ENCODE assay signal across 8 cellular contexts in the genomic region with DNA sequence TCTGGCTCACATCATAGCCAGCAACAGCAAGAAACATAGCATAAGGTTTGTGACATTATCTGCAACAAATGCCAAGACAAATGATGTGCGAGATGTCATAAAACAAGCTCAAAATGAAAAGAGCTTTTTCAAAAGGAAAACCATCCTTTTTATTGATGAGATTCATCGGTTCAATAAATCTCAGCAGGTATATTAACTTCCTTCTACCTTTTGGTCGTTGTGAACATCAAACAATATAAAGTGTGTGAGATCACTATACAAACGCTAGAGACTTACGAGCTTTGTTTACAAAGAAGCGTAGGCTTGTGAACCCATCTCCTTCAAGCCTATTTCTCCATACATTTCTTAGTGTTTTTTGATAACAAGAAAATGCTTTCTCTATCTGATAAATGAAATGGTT. TPM values are rescaled to one million over a fixed set of nuclear protein-coding genes. Genes with fewer than 3 reads are reported as not detected.
DNase-seq lines count a peak whose midpoint lies in the region; ATAC-seq, FAIRE-seq and TF ChIP-seq lines count a peak whose summit lies in the region.

No MANE protein-coding gene starts in this region.

- ATAC-seq in A549 (no peak), omental fat pad (ENCODE audit: low FRiP score) (no peak), HG03039 (IDR thresholded peaks at IDR 0.05; ENCODE audit: unreplicated experiment) (no peak)
- ATAC-seq in activated CD8-positive, alpha-beta T cell treated with anti-CD3 and anti-CD28 coated beads for 36 hours, result no peak

- no peaks in the 10 kb centered on the region for H3K9me3 ChIP-seq in A549
- H3K9me3 ChIP-seq in DOHH2 (ENCODE audit: control insufficient read depth, insufficient read depth, low read length), result no peaks in the 10 kb centered on the region
- no peaks in the 10 kb centered on the region for H3K9me3 ChIP-seq in keratinocyte (ENCODE audit: control insufficient read depth, low read depth, low read length)

- TF ChIP-seq POLR2A in A549 (IDR thresholded peaks at IDR 0.05; ENCODE audit: low read length), result no peak

- H3K27ac ChIP-seq in A549, result no peak overlapping the region
- H3K27ac ChIP-seq in DOHH2 (ENCODE audit: low read depth, low read length), result no peak overlapping the region
- no peak overlapping the region for H3K27ac ChIP-seq in keratinocyte (ENCODE audit: control insufficient read depth, insufficient read depth, low read length)

- H3K4me1 ChIP-seq in A549 (peaks cover 29% of the 10 kb centered on the region; the same call in 2 of the 3 replicates), DOHH2 (ENCODE audit: control insufficient read depth, low read length) (peaks cover 34% of the 10 kb centered on the region), keratinocyte (ENCODE audit: control insufficient read depth, extremely low read depth, insufficient read depth, low read length) (peaks cover 22% of the 10 kb centered on the region)

- TF ChIP-seq CTCF in A549 (IDR thresholded peaks at IDR 0.05) (no peak), DOHH2 (IDR thresholded peaks at IDR 0.05; ENCODE audit: low read depth, low read length, poor library complexity, severe bottlenecking) (no peak), keratinocyte (optimal IDR thresholded peaks at IDR 0.05 in 1 of 3, IDR thresholded peaks at IDR 0.05 in 1 of 3, conservative IDR thresholded peaks at IDR 0.05 in 1 of 3; ENCODE audit: extremely low read depth in 1 of 3, insufficient read depth in 2 of 3, low read length in 3 of 3) (no peak), omental fat pad (IDR thresholded peaks at IDR 0.05) (no peak)
- no peak for TF ChIP-seq CTCF in activated CD8-positive, alpha-beta T cell treated with anti-CD3 and anti-CD28 coated beads for 36 hours (IDR thresholded peaks at IDR 0.05)

- CTCF ChIA-PET in A549 (lab: Yijun Ruan, JAX), result interaction anchor here (0.7 to 4.5 kb wide), 6 partner anchors 9 to 183 kb away, joined by 3 to 24 read pairs (median 4); partner anchors contain the start of gene MYLK4
- CTCF ChIA-PET in activated CD8-positive, alpha-beta T cell treated with anti-CD3 and anti-CD28 coated beads for 36 hours (lab: Charles Lee), result interaction anchor here (0.7 to 6.3 kb wide), 12 partner anchors 11 to 1172 kb away, joined by 3 to 32 read pairs (median 6); partner anchors contain the start of gene MYLK4

- peaks cover 6% of the 10 kb centered on the region; the same call in 1 of the 2 replicates for H3F3A ChIP-seq in DOHH2 (ENCODE audit: control insufficient read depth, insufficient read depth)

- peaks cover 83% of the 10 kb centered on the region for H3K79me2 ChIP-seq in DOHH2 (ENCODE audit: control insufficient read depth, low read length)
- peaks cover 80% of the 10 kb centered on the region for H3K79me2 ChIP-seq in keratinocyte (ENCODE audit: control insufficient read depth, insufficient read depth, low read length)

- H3K27me3 ChIP-seq in DOHH2 (ENCODE audit: control insufficient read depth, low read length) (no peaks in the 10 kb centered on the region), keratinocyte (ENCODE audit: control insufficient read depth, extremely low read depth, insufficient read depth, low read length) (no peaks in the 10 kb centered on the region)

- POLR2A ChIA-PET in A549 (lab: Yijun Ruan, JAX), result no interaction called here
- POLR2A ChIA-PET in activated CD8-positive, alpha-beta T cell treated with anti-CD3 and anti-CD28 coated beads for 36 hours (lab: Charles Lee), result interaction anchor here (1.3 to 4.7 kb wide), 4 partner anchors 11 to 72 kb away, joined by 3 to 21 read pairs (median 6); partner anchors contain the start of gene SERPINB1

- H2AFZ ChIP-seq in keratinocyte (ENCODE audit: control insufficient read depth, low read length), result no peak overlapping the region

- H3K9me1 ChIP-seq in keratinocyte (ENCODE audit: control insufficient read depth, extremely low read depth, insufficient read depth, low read length), result peaks cover 3% of the 10 kb centered on the region

- H3K9me3 Mint-ChIP-seq in activated CD8-positive, alpha-beta T cell treated with anti-CD3 and anti-CD28 coated beads for 36 hours, result no peaks in the 10 kb centered on the region

- intact Hi-C loops in activated CD8-positive, alpha-beta T cell treated with anti-CD3 and anti-CD28 coated beads for 36 hours (cut with micrococcal nuclease), result no loop called here

- peaks cover 38% of the 10 kb centered on the region for H3K36me3 Mint-ChIP-seq in activated CD8-positive, alpha-beta T cell treated with anti-CD3 and anti-CD28 coated beads for 36 hours (ENCODE audit: low read depth)

- in situ Hi-C loops in ACHN (cut with HindIII; ENCODE audit: low pct_ligation_motif_present, low pct_unique_long_range_greater_than_20kb, low sequenced_read_pairs), result no loop called here

- H3K4me2 ChIP-seq in A549 (peak overlapping the region; percentile 88), DOHH2 (ENCODE audit: low read length) (peak overlapping the region; percentile 97), keratinocyte (ENCODE audit: control insufficient read depth, extremely low read depth, insufficient read depth, low read depth, low read length) (peak overlapping the region; percentile 95)

- peaks cover 38% of the 10 kb centered on the region for H4K20me1 ChIP-seq in DOHH2 (ENCODE audit: control insufficient read depth, insufficient read depth, low read depth, low read length)
- H4K20me1 ChIP-seq in keratinocyte (ENCODE audit: control insufficient read depth, extremely low read depth, insufficient read depth, low read length), result peaks cover 13% of the 10 kb centered on the region

- H3K4me1 Mint-ChIP-seq in activated CD8-positive, alpha-beta T cell treated with anti-CD3 and anti-CD28 coated beads for 36 hours (ENCODE audit: low read depth), result peaks cover 53% of the 10 kb centered on the region

- FAIRE-seq in A549 (lab: Jason Lieb, UNC) (no peak), keratinocyte (lab: Jason Lieb, UNC) (no peak)

- H3K27ac Mint-ChIP-seq in activated CD8-positive, alpha-beta T cell treated with anti-CD3 and anti-CD28 coated beads for 36 hours, result no peak overlapping the region

- WGBS in A549 (ENCODE audit: missing lambda C conversion rate), result 29% methylated on average over 6 of the region's 6 CpGs

- TF ChIP-seq EP300 in A549 (IDR thresholded peaks at IDR 0.05), result no peak

- no peaks in the 10 kb centered on the region for H3K9me2 ChIP-seq in DOHH2 (replicated peaks; ENCODE audit: control insufficient read depth, low read length)

- no peak overlapping the region for H3K9ac ChIP-seq in keratinocyte (ENCODE audit: control insufficient read depth, extremely low read depth, insufficient read depth, low read length)

- TF ChIP-seq RAD21 in A549 (conservative IDR thresholded peaks at IDR 0.05 in 1 of 2, IDR thresholded peaks at IDR 0.05 in 1 of 2), result no peak

- H3K36me3 ChIP-seq in DOHH2 (ENCODE audit: control insufficient read depth, low read length) (peaks cover 72% of the 10 kb centered on the region), keratinocyte (ENCODE audit: control insufficient read depth in 2 of 2, extremely low read depth in 1 of 2, insufficient read depth in 2 of 2, low read length in 2 of 2) (peaks cover 9 to 29% of the 10 kb centered on the region in 2 experiments)

- DNase-seq in A549 (ENCODE audit: low read depth in 1 of 2, low spot score in 1 of 2) (no peak), keratinocyte (ENCODE audit: low read depth, low spot score) (no peak), retina (no peak), ACHN (no peak), omental fat pad (ENCODE audit: low spot score) (no peak)
- DNase-seq in activated CD8-positive, alpha-beta T cell treated with anti-CD3 and anti-CD28 coated beads for 36 hours, result no peak

- dilution Hi-C loops in keratinocyte (cut with MboI; ENCODE audit: extremely low pct_ligation_motif_present, low sequenced_read_pairs), result no loop called here

- peak overlapping the region; percentile 80 for H3K4me3 Mint-ChIP-seq in activated CD8-positive, alpha-beta T cell treated with anti-CD3 and anti-CD28 coated beads for 36 hours

- H3K4me3 ChIP-seq in A549 (peak overlapping the region; percentile 96; the same call in 1 of the 3 replicates), DOHH2 (ENCODE audit: low read length) (peak overlapping the region; percentile 99), keratinocyte (ENCODE audit: control insufficient read depth in 2 of 3, extremely low read depth in 1 of 3, insufficient read depth in 2 of 3, low read depth in 1 of 3, low read length in 3 of 3) (no peak overlapping the region)

- H3K27me3 Mint-ChIP-seq in activated CD8-positive, alpha-beta T cell treated with anti-CD3 and anti-CD28 coated beads for 36 hours, result no peaks in the 10 kb centered on the region

RNA-seq across cellular contexts. Expression of gene WRNIP1, which starts 3.5 kb away (rescaled TPM):
- polyA plus RNA-seq in A549 (2011; rRNA removed), result 27.7 and 34.6 TPM in 2 replicates
- 41.3 and 45.5 TPM in 2 replicates for polyA plus RNA-seq in A549 (2012; cell fraction: cytosol; rRNA removed)
- 41.6 and 48.5 TPM in 2 replicates for polyA plus RNA-seq in A549 (2012; cell fraction: nucleus; rRNA removed)
- polyA plus RNA-seq in A549 (2017; fragmentation: RNase III; extraction: RNeasy Plus Mini Kit Qiagen cat#74134 plus additional on column Dnase treatment), result 32.2 to 32.8 TPM (median 32.3 TPM) in 3 replicates
- polyA minus RNA-seq in A549 (2011; rRNA and poly(A)+ RNA removed), result 22.9 and 29.5 TPM in 2 replicates
- total RNA-seq in activated CD8-positive, alpha-beta T cell treated with anti-CD3 and anti-CD28 coated beads for 36 hours, result 10 to 100 TPM; 36.1 to 36.6 TPM
- polyA plus RNA-seq in keratinocyte, result 52.3 to 55.1 TPM (median 54.6 TPM) in 3 replicates
- polyA plus RNA-seq in keratinocyte (2011; ENCODE audit: low read depth), result 47.0 TPM
- 40.7 and 50.1 TPM in 2 replicates for polyA plus RNA-seq in keratinocyte (2011; cell fraction: cytosol; rRNA removed)
- 64.8 and 66.7 TPM in 2 replicates for polyA plus RNA-seq in keratinocyte (2011; cell fraction: nucleus; rRNA removed)
- polyA plus RNA-seq in keratinocyte (2012; ENCODE audit: low replicate concordance), result 38.4 and 45.5 TPM in 2 replicates
- polyA minus RNA-seq in keratinocyte, result 38.9 to 48.4 TPM (median 45.6 TPM) in 3 replicates
- polyA minus RNA-seq in keratinocyte (2011; cell fraction: cytosol; rRNA and poly(A)+ RNA removed), result 28.0 TPM
- 26.2 and 31.6 TPM in 2 replicates for polyA minus RNA-seq in keratinocyte (2011; cell fraction: nucleus; rRNA and poly(A)+ RNA removed)
- total RNA-seq in omental fat pad, result 10 to 100 TPM; 31.6 to 66.4 (median 46.1) TPM

RNA-seq across cellular contexts. Expression of gene MYLK4, which starts 18.0 kb away (rescaled TPM):
- 0.21 and 0.32 TPM in 2 replicates for polyA plus RNA-seq in A549 (2011; rRNA removed)
- polyA plus RNA-seq in A549 (2012; cell fraction: cytosol; rRNA removed), result 0.03 TPM in 2 replicates
- polyA plus RNA-seq in A549 (2012; cell fraction: nucleus; rRNA removed), result 0.05 and 0.10 TPM in 2 replicates
- 0.14 to 0.16 TPM (median 0.14 TPM) in 3 replicates for polyA plus RNA-seq in A549 (2017; fragmentation: RNase III; extraction: RNeasy Plus Mini Kit Qiagen cat#74134 plus additional on column Dnase treatment)
- 0.10 and 0.21 TPM in 2 replicates for polyA minus RNA-seq in A549 (2011; rRNA and poly(A)+ RNA removed)
- under 1 TPM; 0.09 to 0.11 TPM for total RNA-seq in activated CD8-positive, alpha-beta T cell treated with anti-CD3 and anti-CD28 coated beads for 36 hours
- 0.22 to 0.31 TPM (median 0.31 TPM) in 3 replicates for polyA plus RNA-seq in keratinocyte
- polyA plus RNA-seq in keratinocyte (2011; ENCODE audit: low read depth), result 0.07 TPM
- 0.10 and 0.19 TPM in 2 replicates for polyA plus RNA-seq in keratinocyte (2011; cell fraction: cytosol; rRNA removed)
- polyA plus RNA-seq in keratinocyte (2011; cell fraction: nucleus; rRNA removed), result 0.92 and 1.1 TPM in 2 replicates
- polyA plus RNA-seq in keratinocyte (2012; ENCODE audit: low replicate concordance), result 0.08 and 0.11 TPM in 2 replicates
- polyA minus RNA-seq in keratinocyte, result 0.07 to 0.32 TPM in 2 of 3 replicates, not detected in the other
- not detected for polyA minus RNA-seq in keratinocyte (2011; cell fraction: cytosol; rRNA and poly(A)+ RNA removed)
- 0.11 and 0.54 TPM in 2 replicates for polyA minus RNA-seq in keratinocyte (2011; cell fraction: nucleus; rRNA and poly(A)+ RNA removed)
- under 1 TPM; 0.28 to 0.79 (median 0.46) TPM for total RNA-seq in omental fat pad

Comparison
In these comparisons a context has a peak if more than half of its experiments do, and no peak if none do; other contexts are left out.
1. H3K4me3 ChIP-seq: peak in A549 (single experiment) and DOHH2 (single experiment); none in keratinocyte (0 of 3).
2. Peak in every context shown above with its lines, with median percentiles within 50 percentile points of each other: H3K4me2 ChIP-seq.